In the genomic region with DNA sequence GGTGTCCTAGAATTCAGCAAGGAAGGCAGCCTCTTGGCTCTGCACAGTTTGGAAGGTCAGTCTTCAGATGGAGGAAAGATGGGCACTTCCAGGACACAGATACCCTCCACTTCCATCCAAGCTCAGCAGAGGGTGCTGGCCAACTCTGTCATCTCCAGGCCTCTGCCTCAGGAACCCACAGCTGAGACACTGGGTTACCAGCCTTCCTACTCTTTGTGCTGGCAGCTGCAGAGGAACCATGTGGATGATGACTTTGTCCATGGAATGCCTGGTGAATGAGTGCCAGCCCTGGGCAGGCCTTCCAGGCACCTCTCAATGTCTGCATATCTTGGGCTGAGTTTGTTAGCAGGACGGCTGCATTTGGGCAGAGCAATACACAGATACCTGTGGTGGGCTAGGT, we compare ENCODE assay signal across 25 cellular contexts.
A peak's percentile ranks its signal among the peaks of the same experiment; 100 is the strongest.
DNase-seq lines count a peak whose midpoint lies in the region; ATAC-seq and TF ChIP-seq lines count a peak whose summit lies in the region.
"Had no signal": no experiment of that assay in that cellular context is flagged by ENCODE, and none has a peak within 500 bp of the region (broad histone marks: within the 10 kb centered on the region; RNA-seq: fewer than 3 reads in every experiment).

No MANE protein-coding gene starts in this region.

- H3K4me1 ChIP-seq in mucosa of descending colon (ENCODE audit: low read depth) (no peaks in the 10 kb centered on the region), upper lobe of right lung (peaks cover 13% of the 10 kb centered on the region)

- ATAC-seq in mucosa of descending colon, result peak; percentile 36
- ATAC-seq in upper lobe of right lung, result peak; percentile 31
- no peak for ATAC-seq in GM18517 (IDR thresholded peaks at IDR 0.05; ENCODE audit: unreplicated experiment)
- ATAC-seq: activated CD4-positive, alpha-beta T cell treated with anti-CD3 and anti-CD28 coated beads for 36 hours; activated T-cell treated with anti-CD3 and anti-CD28 coated beads, Interleukin-2, amount 50 U/mL, for 4 hours had no signal

- H3K9me3 ChIP-seq in mucosa of descending colon, result no peaks in the 10 kb centered on the region
- H3K9me3 ChIP-seq in upper lobe of right lung, result no peaks in the 10 kb centered on the region

- H3K4me3 ChIP-seq in mucosa of descending colon (no peak overlapping the region), upper lobe of right lung (no peak overlapping the region)

- DNase-seq in DMS 273 (lab: John Stamatoyannopoulos, UW; ENCODE audit: unreplicated experiment) (peak; percentile 9), DMS 273 treated with DMSO at 0.1 percent for 48 hours (lab: John Stamatoyannopoulos, UW) (no peak), erythroblast (lab: John Stamatoyannopoulos, UW) (peak; percentile 24 to 41), mucosa of descending colon (no peak), upper lobe of right lung (no peak), DMS79 treated with DMSO at 0.1 percent for 48 hours (lab: John Stamatoyannopoulos, UW) (no peak)
- no peak for DNase-seq in stimulated activated naive CD4-positive, alpha-beta T cell (lab: John Stamatoyannopoulos, UW)
- DNase-seq: activated CD4-positive, alpha-beta T cell treated with anti-CD3 and anti-CD28 coated beads for 36 hours; activated CD8-positive, alpha-beta memory T cell treated with anti-CD3 and anti-CD28 coated beads for 24 hours; activated naive CD4-positive, alpha-beta T cell; activated T-cell treated with anti-CD3 and anti-CD28 coated beads, Interleukin-2, amount 50 U/mL, for 4 hours; caudate nucleus; CD4-positive, alpha-beta memory T cell; DMS53; kidney glomerular epithelial cell; naive B cell; NCI-H1092 treated with DMSO at 0.1 percent for 48 hours; NCI-H2029 treated with DMSO at 0.1 percent for 48 hours; OCI-M1; retina; SHP77; stimulated activated CD8-positive, alpha-beta memory T cell treated with anti-CD3 and anti-CD28 coated beads, Interleukin-4, amount 100 ng/mL, for 48 hours; substantia nigra had no signal

- no peak overlapping the region for H3K27ac ChIP-seq in upper lobe of right lung
- H3K27ac ChIP-seq: 22Rv1 had no signal

- no peak for TF ChIP-seq POLR2A in erythroblast (IDR thresholded peaks at IDR 0.05; ENCODE audit: low read length)

- H3K27me3 ChIP-seq in upper lobe of right lung, result no peaks in the 10 kb centered on the region

- TF ChIP-seq CTCF in mucosa of descending colon (IDR thresholded peaks at IDR 0.05) (no peak), upper lobe of right lung (IDR thresholded peaks at IDR 0.05) (no peak)

- H3K36me3 ChIP-seq in mucosa of descending colon (ENCODE audit: low read depth) (no peaks in the 10 kb centered on the region), upper lobe of right lung (peaks cover 26% of the 10 kb centered on the region)

- intact Hi-C loops in mucosa of descending colon (cut with DNase I, micrococcal nuclease) (no loop called here), upper lobe of right lung (cut with DNase I) (no loop called here)

Comparison
In these comparisons a context has a peak if more than half of its experiments do, and no peak if none do; other contexts are left out.
1. DNase-seq: peak in DMS 273 (single experiment) and erythroblast (2 of 2); none in DMS 273 treated with DMSO at 0.1 percent for 48 hours (single experiment), mucosa of descending colon (0 of 3), upper lobe of right lung (single experiment), stimulated activated naive CD4-positive, alpha-beta T cell (0 of 6) and DMS79 treated with DMSO at 0.1 percent for 48 hours (single experiment).